24 cellular contexts compared by ENCODE assay signal in the genomic region with DNA sequence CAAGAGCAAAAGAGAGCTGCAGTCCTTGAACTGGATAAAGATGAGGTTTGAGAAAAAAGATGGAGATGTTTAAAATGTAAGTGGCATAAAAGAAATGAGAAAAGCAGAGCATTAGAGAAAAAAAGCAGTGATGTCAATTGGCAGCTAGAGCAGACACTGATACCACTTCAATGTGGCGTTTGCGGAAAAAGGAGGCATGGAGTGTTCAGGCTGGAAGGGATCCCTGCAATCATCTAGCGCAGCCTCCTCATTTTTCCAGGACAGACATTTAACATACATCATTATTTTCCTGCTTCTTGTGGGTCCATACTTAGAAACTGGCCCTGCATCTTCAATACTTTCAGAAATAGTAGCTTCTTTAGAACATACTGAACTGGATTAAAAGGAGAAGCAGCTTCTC.
A peak's percentile ranks its signal among the peaks of the same experiment; 100 is the strongest.
DNase-seq lines count a peak whose midpoint lies in the region; ATAC-seq, FAIRE-seq and TF ChIP-seq lines count a peak whose summit lies in the region.
"Had no signal": no experiment of that assay in that cellular context is flagged by ENCODE, and none has a peak within 500 bp of the region (broad histone marks: within the 10 kb centered on the region; RNA-seq: fewer than 3 reads in every experiment).

No MANE protein-coding gene starts in this region.

- no peak overlapping the region for H4K8ac ChIP-seq in H1 (ENCODE audit: extremely low read depth, insufficient read depth, low read length)

- H3K27me3 ChIP-seq in H1 (replicated peaks in 1 of 4; ENCODE audit: control insufficient read depth in 3 of 4, extremely low read depth in 1 of 4, insufficient read depth in 3 of 4, low read length in 3 of 4) = peaks cover 0 to 2% (median 0%) of the 10 kb centered on the region in 4 experiments; a peak in 4 of 7 replicates
- H3K27me3 ChIP-seq: MG63 had no signal

- no peak overlapping the region for H3K9ac ChIP-seq in H1 (replicated peaks in 1 of 4; ENCODE audit: extremely low read depth in 1 of 4, low read depth in 3 of 4, low read length in 3 of 4)

- DNase-seq in NCI-H2171 treated with DMSO at 0.1 percent for 48 hours (lab: John Stamatoyannopoulos, UW) (peak; percentile 25), NCI-H2171 (lab: John Stamatoyannopoulos, UW) (no peak), NCI-H446 (lab: John Stamatoyannopoulos, UW) (peak; percentile 26 to 58), H1 (ENCODE audit: low read depth in 1 of 2, low spot score in 2 of 2) (no peak), nephron progenitor cell (no peak), glomerular visceral epithelial cell (ENCODE audit: extremely low spot score) (no peak), NCI-H1694 treated with DMSO at 0.1 percent for 48 hours (lab: John Stamatoyannopoulos, UW) (no peak)
- DNase-seq: 8988T, ACHN, Calu3, DMS53, GOT3, HCEC 1CT, IMR-90, KG1, MG63, NCI-H1694, NCI-H2081, NCI-H510A, SHP77, T-helper 1 cell had no signal

- no peaks in the 10 kb centered on the region for H3K79me1 ChIP-seq in H1 (ENCODE audit: low read depth, low read length)

- 92% methylated on average over 3 of the region's 3 CpGs; no CpG with 5 or more reads in 1 of the 2 experiments for WGBS in H1 (ENCODE audit: extremely low coverage in 1 of 2, insufficient coverage in 1 of 2, insufficient read length in 1 of 2, insufficient replicate concordance in 2 of 2, low coverage in 1 of 2, low lambda C conversion rate in 2 of 2, missing lambda C conversion rate in 1 of 2), 2 experiments

- H2BK5ac ChIP-seq in H1 (ENCODE audit: low read depth, low read length) = no peak overlapping the region

- no peak for TF ChIP-seq POLR2A in H1 (IDR thresholded peaks at IDR 0.05; ENCODE audit: control extremely low read depth in 1 of 2, low read depth in 2 of 2, low read length in 2 of 2)

- no peak overlapping the region for H3K4ac ChIP-seq in H1 (replicated peaks; ENCODE audit: insufficient read length, low read depth, low read length)

- no peak overlapping the region for H3K18ac ChIP-seq in H1 (ENCODE audit: extremely low read depth, low read length)

- no peak overlapping the region for H2AK5ac ChIP-seq in H1 (ENCODE audit: low read depth, low read length)

- no peak for ATAC-seq in GM21619 (IDR thresholded peaks at IDR 0.05; ENCODE audit: unreplicated experiment)
- ATAC-seq: Panc1 had no signal

- no peak overlapping the region for H4K91ac ChIP-seq in H1 (replicated peaks; ENCODE audit: insufficient read length, low read length)

- no peaks in the 10 kb centered on the region for H3K36me3 Mint-ChIP-seq in nephron progenitor cell (ENCODE audit: low read depth)

- no peaks in the 10 kb centered on the region for H3K23me2 ChIP-seq in H1 (ENCODE audit: low read depth, low read length)

- POLR2A ChIA-PET in H1 (lab: Charles Lee; ENCODE audit: partially characterized antibody) = no interaction called here

- H4K5ac ChIP-seq in H1 (ENCODE audit: insufficient read length, low read depth, low read length) = no peak overlapping the region

- no peaks in the 10 kb centered on the region for H3K9me3 Mint-ChIP-seq in nephron progenitor cell

- H3K4me2 ChIP-seq in H1 (ENCODE audit: insufficient read depth in 1 of 2, low read depth in 2 of 2, low read length in 2 of 2) = no peak overlapping the region

- no peak overlapping the region for H2AFZ ChIP-seq in H1 (ENCODE audit: low read length)

- TF ChIP-seq CTCF in H1 (IDR thresholded peaks at IDR 0.05; ENCODE audit: control extremely low read depth in 1 of 3, insufficient read depth in 1 of 3, low read depth in 1 of 3, low read length in 3 of 3) (no peak), nephron progenitor cell (IDR thresholded peaks at IDR 0.05) (no peak)

- H2BK15ac ChIP-seq in H1 (ENCODE audit: low read length) = no peak overlapping the region

- H3K4me3 ChIP-seq in H1 (ENCODE audit: extremely low read depth in 1 of 4, insufficient read depth in 2 of 4, low read depth in 3 of 4, low read length in 4 of 4) = no peak overlapping the region
- H3K4me3 ChIP-seq: MG63 had no signal

- no peaks in the 10 kb centered on the region for H3K79me2 ChIP-seq in H1 (ENCODE audit: control insufficient read depth in 1 of 2, insufficient read depth in 2 of 2, low read length in 2 of 2)

- no peak for TF ChIP-seq EP300 in H1 (IDR thresholded peaks at IDR 0.05; ENCODE audit: borderline replicate concordance in 1 of 2, low read depth in 2 of 2, low read length in 2 of 2)

- no peaks in the 10 kb centered on the region for H3K4me1 ChIP-seq in H1 (replicated peaks in 1 of 4; ENCODE audit: control insufficient read depth in 3 of 4, insufficient read depth in 4 of 4, low read length in 3 of 4)

- H3K4me3 Mint-ChIP-seq in nephron progenitor cell = no peak overlapping the region

- H3K23ac ChIP-seq in H1 (ENCODE audit: insufficient read length) = no peak overlapping the region

- H3K9me3 ChIP-seq in H1 (ENCODE audit: insufficient read depth in 2 of 2, low read depth in 1 of 2, low read length in 1 of 2) = no peaks in the 10 kb centered on the region
- H3K9me3 ChIP-seq: MG63 had no signal

- no peak overlapping the region for H3K27ac ChIP-seq in H1 (ENCODE audit: low read depth, low read length)
- H3K27ac ChIP-seq: RWPE1 had no signal

- peaks cover 11% of the 10 kb centered on the region for H3K4me1 Mint-ChIP-seq in nephron progenitor cell

- TF ChIP-seq RAD21 in H1 (IDR thresholded peaks at IDR 0.05 in 1 of 2, conservative IDR thresholded peaks at IDR 0.05 in 1 of 2; ENCODE audit: low read depth in 2 of 2, low read length in 2 of 2) = no peak

- no peaks in the 10 kb centered on the region for H3K27me3 Mint-ChIP-seq in nephron progenitor cell (ENCODE audit: low read depth, poor library complexity)

- H4K20me1 ChIP-seq in H1 (replicated peaks in 1 of 2; ENCODE audit: control insufficient read depth in 1 of 2, insufficient read depth in 2 of 2, low read length in 2 of 2) = no peaks in the 10 kb centered on the region

- H3K14ac ChIP-seq in H1 (ENCODE audit: insufficient read length) = no peak overlapping the region

- no peaks in the 10 kb centered on the region for H3K36me3 ChIP-seq in H1 (ENCODE audit: control insufficient read depth in 2 of 4, insufficient read depth in 4 of 4, low read length in 3 of 4)
- H3K36me3 ChIP-seq: MG63 had no signal

- H2BK20ac ChIP-seq in H1 (ENCODE audit: low read length) = no peak overlapping the region

- no peak for FAIRE-seq in H1 (lab: Jason Lieb, UNC)

- H2BK120ac ChIP-seq in H1 (replicated peaks; ENCODE audit: low read depth, low read length) = no peak overlapping the region

- H3K56ac ChIP-seq in H1 (replicated peaks; ENCODE audit: insufficient read length, low read depth, low read length) = no peak overlapping the region

- CTCF ChIA-PET in H1 (lab: Charles Lee; ENCODE audit: partially characterized antibody) = interaction anchor here (0.6 to 1.6 kb wide), 3 partner anchors 11 to 532 kb away, joined by 3 to 6 read pairs (median 4); no protein-coding TSS in a partner anchor

- peak overlapping the region; percentile 0 for H3K27ac Mint-ChIP-seq in nephron progenitor cell

- H2BK12ac ChIP-seq in H1 (ENCODE audit: low read depth, low read length) = no peak overlapping the region

TF ChIP-seq in H1, 55 proteins besides CTCF, POLR2A, EP300 and RAD21:
- no peak for TF ChIP-seq SP2 (IDR thresholded peaks at IDR 0.05; ENCODE audit: low read length)
- TF ChIP-seq EGR1 (IDR thresholded peaks at IDR 0.05; ENCODE audit: borderline replicate concordance, low read depth, low read length) = no peak
- TF ChIP-seq SP1 (IDR thresholded peaks at IDR 0.05; ENCODE audit: low read depth, low read length) = 0 out of 2 replicates have a peak, but pooled peaks have one; percentile 33

Comparison
In these comparisons a context has a peak if more than half of its experiments do, and no peak if none do; other contexts are left out.
1. DNase-seq: peak in NCI-H2171 treated with DMSO at 0.1 percent for 48 hours (single experiment) and NCI-H446 (2 of 2); none in NCI-H2171 (single experiment), H1 (0 of 2), nephron progenitor cell (single experiment), glomerular visceral epithelial cell (single experiment) and NCI-H1694 treated with DMSO at 0.1 percent for 48 hours (single experiment).